ENCODE assay signal across 1 cellular context in the genomic region with DNA sequence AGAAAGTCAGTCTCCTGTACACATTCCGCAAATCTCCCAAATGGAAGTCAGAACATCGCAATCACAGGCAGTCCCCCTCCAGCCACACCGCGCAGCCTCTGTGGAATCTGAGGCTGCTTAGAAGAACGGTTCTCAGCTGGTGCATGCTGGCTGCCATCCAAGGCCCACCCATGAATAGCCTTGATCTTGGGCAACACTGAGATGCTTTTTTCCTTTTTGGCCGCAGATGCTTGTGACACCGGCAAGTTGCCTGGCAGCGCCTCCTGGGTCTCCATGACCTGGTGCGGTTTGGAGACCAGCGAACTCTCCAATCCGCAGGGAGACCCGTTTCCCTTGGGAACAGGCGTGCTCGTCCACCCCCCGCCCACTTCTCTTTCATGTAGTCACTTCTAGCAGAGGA.
TF ChIP-seq lines count a peak whose summit lies in the region.

No MANE protein-coding gene starts in this region.

TF ChIP-seq in IMR-90, 13 proteins besides CTCF, POLR2A, EP300 and RAD21 (continued from another document):
- TF ChIP-seq ELK1 (IDR thresholded peaks at IDR 0.05; ENCODE audit: borderline replicate concordance, low read depth, low read length), result no peak
- no peak for TF ChIP-seq CHD1 (IDR thresholded peaks at IDR 0.05; ENCODE audit: low read depth, low read length)
- TF ChIP-seq USF2 (IDR thresholded peaks at IDR 0.05; ENCODE audit: low read depth, low read length), result no peak
- no peak for TF ChIP-seq FOS (IDR thresholded peaks at IDR 0.05; ENCODE audit: low read depth, low read length)
- TF ChIP-seq MAZ (IDR thresholded peaks at IDR 0.05; ENCODE audit: borderline replicate concordance, low read depth, low read length), result no peak
